9 cellular contexts compared by ENCODE assay signal in the genomic region with DNA sequence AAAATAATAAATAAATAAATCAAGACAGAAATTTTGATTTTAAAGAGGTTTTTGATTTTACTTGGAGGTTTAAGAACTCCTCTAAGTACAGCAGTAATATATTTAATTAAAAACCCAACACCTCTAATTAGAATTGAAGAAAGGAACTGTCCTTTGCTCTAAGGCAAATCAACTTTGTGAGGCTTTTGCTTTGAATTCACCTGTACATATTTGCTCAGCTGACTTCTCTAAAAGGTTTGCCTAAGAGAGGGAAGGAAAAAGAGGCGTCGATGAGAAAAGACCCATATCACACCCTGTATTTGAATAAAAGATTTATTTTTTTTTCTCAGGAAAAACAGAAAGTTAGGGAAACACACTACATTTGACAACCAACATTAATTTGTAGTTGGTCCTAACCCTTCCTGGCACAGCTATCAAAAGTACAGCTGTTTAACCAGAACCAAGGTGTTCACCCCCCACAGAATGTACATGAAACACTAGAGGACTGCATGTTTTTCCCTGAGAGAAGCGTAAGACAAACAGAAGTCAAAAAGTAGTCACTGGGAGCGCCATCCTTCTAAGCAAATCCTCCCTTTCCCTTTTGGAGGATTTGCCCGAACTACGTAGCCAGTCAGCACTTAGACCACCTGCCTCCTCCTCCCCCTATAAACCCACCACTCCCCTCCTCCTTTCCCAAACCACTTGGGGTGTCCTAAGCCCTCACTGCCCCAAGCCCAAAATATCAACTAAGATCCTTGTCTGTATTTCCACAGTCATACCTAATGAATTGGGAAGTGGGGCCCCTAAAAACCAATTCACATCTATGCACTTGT. TPM values are rescaled to one million over a fixed set of nuclear protein-coding genes. Genes with fewer than 3 reads are reported as not detected.
A peak's percentile ranks its signal among the peaks of the same experiment; 100 is the strongest.
DNase-seq lines count a peak whose midpoint lies in the region; ATAC-seq and TF ChIP-seq lines count a peak whose summit lies in the region.
"Had no signal": no experiment of that assay in that cellular context is flagged by ENCODE, and none has a peak within 500 bp of the region (broad histone marks: within the 10 kb centered on the region; RNA-seq: fewer than 3 reads in every experiment).

No MANE protein-coding gene starts in this region.

- no peaks in the 10 kb centered on the region for H3K27me3 Mint-ChIP-seq in activated CD4-positive, alpha-beta T cell treated with anti-CD3 and anti-CD28 coated beads for 36 hours

- no peak for DNase-seq in activated CD4-positive, alpha-beta T cell treated with anti-CD3 and anti-CD28 coated beads for 36 hours
- no peak for DNase-seq in activated CD4-positive, alpha-beta T cell treated with anti-CD3 and anti-CD28 coated beads for 1 hour
- no peak for DNase-seq in activated naive CD4-positive, alpha-beta T cell treated with anti-CD3 and anti-CD28 coated beads, Interleukin-2, amount 50 U/mL, for 72 hours (ENCODE audit: low spot score in 2 of 2)
- DNase-seq in left lung (no peak), NCI-H748 (lab: John Stamatoyannopoulos, UW; ENCODE audit: unreplicated experiment) (no peak)

- H3K27ac Mint-ChIP-seq in activated CD4-positive, alpha-beta T cell treated with anti-CD3 and anti-CD28 coated beads for 36 hours = peak overlapping the region; percentile 98
- peak overlapping the region; percentile 96 to 99 for H3K27ac Mint-ChIP-seq in activated naive CD4-positive, alpha-beta T cell treated with anti-CD3 and anti-CD28 coated beads, Interleukin-2, amount 50 U/mL, for 72 hours

- peaks cover 53% of the 10 kb centered on the region for H3K4me1 Mint-ChIP-seq in activated CD4-positive, alpha-beta T cell treated with anti-CD3 and anti-CD28 coated beads for 36 hours

- no peaks in the 10 kb centered on the region for H3K27me3 ChIP-seq in left lung
- no peaks in the 10 kb centered on the region for H3K27me3 ChIP-seq in thymus (ENCODE audit: control insufficient read depth, insufficient read depth)

- no peak for TF ChIP-seq CTCF in left lung (IDR thresholded peaks at IDR 0.05)

- H3K27ac ChIP-seq in left lung = peak overlapping the region; percentile 99 to 100
- H3K27ac ChIP-seq in thymus (ENCODE audit: low read depth) = peak overlapping the region; percentile 37

- H3K4me3 Mint-ChIP-seq in activated CD4-positive, alpha-beta T cell treated with anti-CD3 and anti-CD28 coated beads for 36 hours = peak overlapping the region; percentile 95

- intact Hi-C loops in activated CD4-positive, alpha-beta T cell treated with anti-CD3 and anti-CD28 coated beads for 36 hours (cut with DNase I, micrococcal nuclease) = loop anchor here in 1 of 2 experiments (5.0 kb wide), 3 partner anchors 353 to 708 kb away; partner anchors contain the start of genes SETDB1 and ZNF687
- intact Hi-C loops in left lung (cut with DNase I) = no loop called here

- H3K36me3 Mint-ChIP-seq in activated CD4-positive, alpha-beta T cell treated with anti-CD3 and anti-CD28 coated beads for 36 hours (ENCODE audit: low read depth) = peaks cover 94% of the 10 kb centered on the region
- H3K36me3 Mint-ChIP-seq in activated naive CD4-positive, alpha-beta T cell treated with anti-CD3 and anti-CD28 coated beads, Interleukin-2, amount 50 U/mL, for 72 hours = peaks cover 60 to 87% of the 10 kb centered on the region in 2 donors

- ATAC-seq in activated CD4-positive, alpha-beta T cell treated with anti-CD3 and anti-CD28 coated beads for 36 hours = no peak
- ATAC-seq in activated naive CD4-positive, alpha-beta T cell treated with anti-CD3 and anti-CD28 coated beads, Interleukin-2, amount 50 U/mL, for 72 hours = no peak
- ATAC-seq in left lung (no peak), GM18502 (IDR thresholded peaks at IDR 0.05; ENCODE audit: poor library complexity, unreplicated experiment) (no peak), GM18520 (IDR thresholded peaks at IDR 0.05; ENCODE audit: unreplicated experiment) (no peak)

- H3K9me3 ChIP-seq in left lung (no peaks in the 10 kb centered on the region), thymus (ENCODE audit: control insufficient read depth) (no peaks in the 10 kb centered on the region)

- peak overlapping the region; percentile 75 to 91 for H3K4me3 ChIP-seq in left lung
- H3K4me3 ChIP-seq in thymus (ENCODE audit: low read length) = peak overlapping the region; percentile 21

- WGBS in thymus = 89% methylated on average over 6 of the region's 6 CpGs

- H3K36me3 ChIP-seq in left lung (peaks cover 6 to 89% of the 10 kb centered on the region in 2 donors), thymus (ENCODE audit: control insufficient read depth, insufficient read depth) (peaks cover 37% of the 10 kb centered on the region)

- H3K4me1 ChIP-seq in left lung (peaks cover 37 to 66% of the 10 kb centered on the region in 2 donors), thymus (ENCODE audit: control insufficient read depth, insufficient read depth, low read length) (peaks cover 15% of the 10 kb centered on the region)

- no peaks in the 10 kb centered on the region for H3K9me3 Mint-ChIP-seq in activated CD4-positive, alpha-beta T cell treated with anti-CD3 and anti-CD28 coated beads for 36 hours (ENCODE audit: low read depth)
- no peaks in the 10 kb centered on the region for H3K9me3 Mint-ChIP-seq in activated naive CD4-positive, alpha-beta T cell treated with anti-CD3 and anti-CD28 coated beads, Interleukin-2, amount 50 U/mL, for 72 hours

- CTCF ChIA-PET in activated CD4-positive, alpha-beta T cell treated with anti-CD3 and anti-CD28 coated beads for 36 hours (lab: Charles Lee) = interaction anchor here (0.6 to 26.4 kb wide), 6 partner anchors 11 to 123 kb away, joined by 3 to 461 read pairs (median 4); partner anchors contain the start of genes ENSA and GOLPH3L

- POLR2A ChIA-PET in activated CD4-positive, alpha-beta T cell treated with anti-CD3 and anti-CD28 coated beads for 36 hours (lab: Charles Lee) = interaction anchor here (0.6 to 11.8 kb wide), 6 partner anchors 12 to 446 kb away, joined by 3 to 333 read pairs (median 5); no protein-coding TSS in a partner anchor

RNA-seq across cellular contexts. Expression of gene MCL1, which starts 4.9 kb away (rescaled TPM):
- total RNA-seq in activated CD4-positive, alpha-beta T cell treated with anti-CD3 and anti-CD28 coated beads for 36 hours = 100 to 1,000 TPM; 185 to 265 TPM
- 100 to 1,000 TPM; 277 to 307 TPM for total RNA-seq in activated naive CD4-positive, alpha-beta T cell treated with anti-CD3 and anti-CD28 coated beads, Interleukin-2, amount 50 U/mL, for 72 hours
- total RNA-seq in left lung = 100 to 1,000 TPM; 266 to 280 TPM
- 200 TPM for polyA plus RNA-seq in thymus

RNA-seq across cellular contexts. Expression of gene ADAMTSL4, which starts 25.3 kb away (rescaled TPM):
- under 1 TPM; 0.28 to 0.59 TPM for total RNA-seq in activated CD4-positive, alpha-beta T cell treated with anti-CD3 and anti-CD28 coated beads for 36 hours
- total RNA-seq in activated naive CD4-positive, alpha-beta T cell treated with anti-CD3 and anti-CD28 coated beads, Interleukin-2, amount 50 U/mL, for 72 hours = 1 to 10 TPM in 1 of 2 donors, under 1 TPM in 1; 0.96 to 2.9 TPM
- 10 to 100 TPM; 52.9 to 76.0 TPM for total RNA-seq in left lung
- polyA plus RNA-seq in thymus = 17.9 TPM

RNA-seq across cellular contexts. Expression of gene ENSA, which starts 54.9 kb away (rescaled TPM):
- total RNA-seq in activated CD4-positive, alpha-beta T cell treated with anti-CD3 and anti-CD28 coated beads for 36 hours = 100 to 1,000 TPM; 197 to 240 TPM
- total RNA-seq in activated naive CD4-positive, alpha-beta T cell treated with anti-CD3 and anti-CD28 coated beads, Interleukin-2, amount 50 U/mL, for 72 hours = 100 to 1,000 TPM; 133 to 183 TPM
- 100 to 1,000 TPM; 181 to 199 TPM for total RNA-seq in left lung
- 148 TPM for polyA plus RNA-seq in thymus

RNA-seq across cellular contexts. Expression of gene FALEC, which starts 58.9 kb away (rescaled TPM):
- total RNA-seq in activated CD4-positive, alpha-beta T cell treated with anti-CD3 and anti-CD28 coated beads for 36 hours = under 1 TPM in 1 of 2 experiments, not detected in 1; 0.34 TPM
- under 1 TPM; 0.66 to 0.89 TPM for total RNA-seq in activated naive CD4-positive, alpha-beta T cell treated with anti-CD3 and anti-CD28 coated beads, Interleukin-2, amount 50 U/mL, for 72 hours
- total RNA-seq in left lung = not detected
- polyA plus RNA-seq in thymus = 0.16 TPM
- total RNA-seq: HT1080 had no signal

Comparison
In these comparisons a context has a peak if more than half of its experiments do, and no peak if none do; other contexts are left out.
1. RNA of gene ADAMTSL4, which starts 25.3 kb away (total RNA-seq): 52.9 to 76.0 TPM in left lung; 0.96 to 2.9 TPM in activated naive CD4-positive, alpha-beta T cell treated with anti-CD3 and anti-CD28 coated beads, Interleukin-2, amount 50 U/mL, for 72 hours and 0.28 to 0.59 TPM in activated CD4-positive, alpha-beta T cell treated with anti-CD3 and anti-CD28 coated beads for 36 hours; every median in the first group is over 10 times any median in the second.